In genomic region chr22:26669060-26669481, GRCh38 we compare ENCODE assay signal across 8 cellular contexts. TPM values are rescaled to one million over a fixed set of nuclear protein-coding genes. Genes with fewer than 3 reads are reported as not detected.
DNase-seq lines count a peak whose midpoint lies in the region; TF ChIP-seq lines count a peak whose summit lies in the region.

No MANE protein-coding gene starts in this region.

- H3K27ac ChIP-seq in tibial nerve: no peak overlapping the region

- no peak overlapping the region for H3K4me3 Mint-ChIP-seq in Caco-2 (ENCODE audit: unreplicated experiment)

- H3K9me3 ChIP-seq in Caco-2 (no peaks in the 10 kb centered on the region), tibial nerve (no peaks in the 10 kb centered on the region)

- H3K27me3 Mint-ChIP-seq in Caco-2 (ENCODE audit: insufficient read depth, unreplicated experiment): peaks cover 4% of the 10 kb centered on the region

- no peaks in the 10 kb centered on the region for H3K36me3 ChIP-seq in Caco-2 (ENCODE audit: control insufficient read depth, insufficient read depth, low read length)
- H3K36me3 ChIP-seq in tibial nerve: no peaks in the 10 kb centered on the region

- no peak for TF ChIP-seq EP300 in tibial nerve (IDR thresholded peaks at IDR 0.05)

- POLR2A ChIA-PET in Caco-2 (lab: Charles Lee): no interaction called here

- 28 to 39% methylated on average over 2 of the region's 2 CpGs for WGBS in tibial nerve, 2 donors

- BruUV-seq in Caco-2 (replicated peaks; lab: Mats Ljungman, UMichigan): no TSS peak

- TF ChIP-seq POLR2A in tibial nerve (IDR thresholded peaks at IDR 0.05): no peak

- peak in 1 of 2 experiments; percentile 48 for TF ChIP-seq CTCF in Caco-2 (IDR thresholded peaks at IDR 0.05; ENCODE audit: insufficient read depth in 1 of 2, low read depth in 1 of 2, low read length in 1 of 2, severe bottlenecking in 1 of 2, unreplicated experiment in 1 of 2)
- TF ChIP-seq CTCF in tibial nerve (IDR thresholded peaks at IDR 0.05): no peak

- H3K4me3 ChIP-seq in Caco-2 (ENCODE audit: low read depth, low read length) (no peak overlapping the region), tibial nerve (no peak overlapping the region)

- CTCF ChIA-PET in Caco-2 (lab: Charles Lee): interaction anchor here (0.7 kb wide), 1 partner anchor 217 kb away, joined by 3 read pairs; no protein-coding TSS in a partner anchor

- H3K4me1 Mint-ChIP-seq in Caco-2 (ENCODE audit: low read depth, unreplicated experiment): no peaks in the 10 kb centered on the region

- H3K9me3 Mint-ChIP-seq in Caco-2 (ENCODE audit: unreplicated experiment): peaks cover 10% of the 10 kb centered on the region

- H3K4me1 ChIP-seq in Caco-2 (no peaks in the 10 kb centered on the region), tibial nerve (peaks cover 0 to 14% (median 14%) of the 10 kb centered on the region in 4 donors)

- intact Hi-C loops in Caco-2 (cut with micrococcal nuclease; ENCODE audit: unreplicated experiment): no loop called here

- DNase-seq in Caco-2 (peak; percentile 46 to 59), HK-2 (ENCODE audit: unreplicated experiment) (peak; percentile 14), UCSD-AML1 (lab: John Stamatoyannopoulos, UW; ENCODE audit: unreplicated experiment) (peak; percentile 46), kidney tubule cell (ENCODE audit: low spot score) (peak; percentile 35), tibial nerve (ENCODE audit: low spot score in 2 of 2) (no peak), NCI-H510A (lab: John Stamatoyannopoulos, UW) (no peak)
- DNase-seq in stimulated activated CD4-positive, alpha-beta T cell treated with anti-CD3 and anti-CD28 coated beads, Interleukin-2, amount 100 ng/mL, for 24 hours: no peak
- DNase-seq in effector CD4-positive, alpha-beta T cell: no peak

- no peaks in the 10 kb centered on the region for H3K36me3 Mint-ChIP-seq in Caco-2 (ENCODE audit: insufficient read depth, unreplicated experiment)

- H3K27me3 ChIP-seq in Caco-2 (replicated peaks; ENCODE audit: control insufficient read depth, insufficient read depth, low read length) (no peaks in the 10 kb centered on the region), tibial nerve (peaks cover 0 to 38% of the 10 kb centered on the region in 2 donors)

- no peak overlapping the region for H3K27ac Mint-ChIP-seq in Caco-2 (ENCODE audit: unreplicated experiment)

RNA-seq across cellular contexts. Expression of gene MIAT, which starts 11.7 kb away (rescaled TPM):
- total RNA-seq in Caco-2 (2022) (0.30 and 0.41 TPM in 2 replicates), tibial nerve (1 to 10 TPM in 1 of 4 donors, under 1 TPM in 3; 0.42 to 1.5 (median 0.62) TPM)

RNA-seq across cellular contexts. Expression of gene CRYBA4, which starts 47.3 kb away (rescaled TPM):
- total RNA-seq in Caco-2 (2022): 0.68 TPM in 1 of 2 replicates, not detected in the other
- total RNA-seq in tibial nerve: not detected

RNA-seq across cellular contexts. Expression of gene CRYBB1, which starts 51.2 kb away (rescaled TPM):
- total RNA-seq in Caco-2 (2022) (not detected in 2 replicates), tibial nerve (1 to 10 TPM in 3 of 4 donors, under 1 TPM in 1; 0.84 to 4.8 (median 1.8) TPM)

Comparison
In these comparisons a context has a peak if more than half of its experiments do, and no peak if none do; other contexts are left out.
1. DNase-seq: peak in Caco-2 (2 of 2), HK-2 (single experiment), UCSD-AML1 (single experiment) and kidney tubule cell (single experiment); none in tibial nerve (0 of 2), stimulated activated CD4-positive, alpha-beta T cell treated with anti-CD3 and anti-CD28 coated beads, Interleukin-2, amount 100 ng/mL, for 24 hours (0 of 2), effector CD4-positive, alpha-beta T cell (single experiment) and NCI-H510A (single experiment).